ENCODE assay signal across 27 cellular contexts in the genomic region with DNA sequence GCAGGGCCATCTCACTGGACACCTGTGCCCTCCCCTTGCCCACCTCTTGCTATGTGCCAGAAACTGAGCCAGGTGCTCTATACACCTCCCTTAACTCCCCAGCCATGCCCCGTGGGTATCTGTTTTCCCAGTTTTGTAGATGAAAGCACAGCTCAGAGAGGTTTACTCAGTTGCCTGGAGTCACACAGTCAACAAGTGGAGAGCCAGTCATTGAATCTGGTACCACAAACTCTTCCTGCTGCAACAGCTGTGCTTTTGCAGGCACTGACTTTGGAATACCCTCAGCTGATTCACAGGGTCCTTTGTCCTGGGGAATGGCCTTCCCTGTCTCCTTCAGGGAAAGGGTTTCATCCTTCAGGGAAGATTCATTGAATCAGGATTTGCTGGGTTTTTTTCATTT. TPM values are rescaled to one million over a fixed set of nuclear protein-coding genes. Genes with fewer than 3 reads are reported as not detected.
"Had no signal": no experiment of that assay in that cellular context is flagged by ENCODE, and none has a peak within 500 bp of the region (broad histone marks: within the 10 kb centered on the region; RNA-seq: fewer than 3 reads in every experiment).

No MANE protein-coding gene starts in this region.

- H3K9me3 Mint-ChIP-seq: activated CD4-positive, alpha-beta T cell treated with anti-CD3 and anti-CD28 coated beads, Interleukin-2, amount 10 ng/mL, durations not matched to agents 7 days and 5 days; activated naive CD4-positive, alpha-beta T cell treated with anti-CD3 and anti-CD28 coated beads, Interleukin-2, amount 10 ng/mL, durations not matched to agents 7 days and 5 days; activated T-cell treated with anti-CD3 and anti-CD28 coated beads, Interleukin-2, amount 50 U/mL, for 24 hours; nephron; stimulated activated effector memory CD8-positive, alpha-beta T cell treated with anti-CD3 and anti-CD28 coated beads, Interleukin-12 subunit alpha, Interleukin-12 subunit beta, amount 100 ng/mL, for 72 hours had no signal

- H3K36me3 ChIP-seq: brain microvascular endothelial cell, upper lobe of left lung had no signal

- H3K4me3 Mint-ChIP-seq: activated CD8-positive, alpha-beta T cell treated with anti-CD3 and anti-CD28 coated beads, Interleukin-2, amount 10 ng/mL, durations not matched to agents 7 days and 5 days; activated T-cell treated with anti-CD3 and anti-CD28 coated beads, Interleukin-2, amount 50 U/mL, for 24 hours; nephron; stimulated activated effector memory CD8-positive, alpha-beta T cell treated with anti-CD3 and anti-CD28 coated beads, Interleukin-12 subunit alpha, Interleukin-12 subunit beta, amount 100 ng/mL, for 72 hours had no signal

- H3K4me1 ChIP-seq: foreskin keratinocyte, psoas muscle, testis, upper lobe of left lung had no signal

- H2AFZ ChIP-seq: hepatocyte had no signal

- H3K27ac Mint-ChIP-seq: activated CD4-positive, alpha-beta T cell treated with anti-CD3 and anti-CD28 coated beads, Interleukin-2, amount 10 ng/mL, durations not matched to agents 7 days and 5 days; activated CD8-positive, alpha-beta T cell treated with anti-CD3 and anti-CD28 coated beads, Interleukin-2, amount 10 ng/mL, durations not matched to agents 7 days and 5 days; activated naive CD4-positive, alpha-beta T cell treated with anti-CD3 and anti-CD28 coated beads, Interleukin-2, amount 10 ng/mL, durations not matched to agents 7 days and 5 days; activated T-cell treated with anti-CD3 and anti-CD28 coated beads, Interleukin-2, amount 50 U/mL, for 24 hours; nephron; stimulated activated effector memory CD8-positive, alpha-beta T cell treated with anti-CD3 and anti-CD28 coated beads, Interleukin-12 subunit alpha, Interleukin-12 subunit beta, amount 100 ng/mL, for 72 hours had no signal

- H3K79me2 ChIP-seq: hepatocyte had no signal

- H3K4me2 ChIP-seq: hepatocyte, smooth muscle cell had no signal

- H3K9me3 ChIP-seq: mucosa of descending colon, psoas muscle, testis, upper lobe of left lung had no signal

- H3K4me3 ChIP-seq: dorsolateral prefrontal cortex, hepatocyte, mucosa of descending colon, psoas muscle, smooth muscle cell, testis, upper lobe of left lung had no signal

- ATAC-seq: activated CD8-positive, alpha-beta T cell treated with anti-CD3 and anti-CD28 coated beads, Interleukin-2, amount 10 ng/mL, durations not matched to agents 7 days and 5 days; foreskin keratinocyte; left cardiac atrium; mucosa of descending colon; psoas muscle; right cardiac atrium; stimulated activated effector memory CD8-positive, alpha-beta T cell treated with anti-CD3 and anti-CD28 coated beads, Interleukin-12 subunit alpha, Interleukin-12 subunit beta, amount 100 ng/mL, for 72 hours had no signal

- H3K27ac ChIP-seq: brain microvascular endothelial cell, dorsolateral prefrontal cortex, epithelial cell of prostate, foreskin keratinocyte, hepatocyte, psoas muscle, testis, upper lobe of left lung had no signal

- H3K36me3 Mint-ChIP-seq: activated naive CD4-positive, alpha-beta T cell treated with anti-CD3 and anti-CD28 coated beads, Interleukin-2, amount 10 ng/mL, durations not matched to agents 7 days and 5 days; stimulated activated effector memory CD8-positive, alpha-beta T cell treated with anti-CD3 and anti-CD28 coated beads, Interleukin-12 subunit alpha, Interleukin-12 subunit beta, amount 100 ng/mL, for 72 hours had no signal

- H3K27me3 ChIP-seq: testis had no signal

- FAIRE-seq: colon, islet of Langerhans had no signal

- DNase-seq: activated T-cell treated with anti-CD3 and anti-CD28 coated beads, Interleukin-2, amount 50 U/mL, for 24 hours; aorta; brain microvascular endothelial cell; central memory CD4-positive, alpha-beta T cell; dorsolateral prefrontal cortex; foreskin keratinocyte; left cardiac atrium; mesenchymal stem cell; mucosa of descending colon; psoas muscle; right cardiac atrium; stimulated activated CD4-positive, alpha-beta T cell treated with anti-CD3 and anti-CD28 coated beads, Interleukin-4, amount 100 ng/mL, for 24 hours; T1000; testis; upper lobe of left lung had no signal

RNA-seq across cellular contexts. Expression of a gene that starts 22.1 kb away (rescaled TPM):
- total RNA-seq: activated CD4-positive, alpha-beta T cell treated with anti-CD3 and anti-CD28 coated beads, Interleukin-2, amount 10 ng/mL, durations not matched to agents 7 days and 5 days; activated CD8-positive, alpha-beta T cell treated with anti-CD3 and anti-CD28 coated beads, Interleukin-2, amount 10 ng/mL, durations not matched to agents 7 days and 5 days; aorta; fibroblast of lung; foreskin keratinocyte; hepatocyte; left cardiac atrium; mucosa of descending colon; osteocyte; right cardiac atrium; smooth muscle cell; upper lobe of left lung had no signal
- polyA plus RNA-seq: aorta, fibroblast of lung, foreskin keratinocyte, hepatocyte, right cardiac atrium, smooth muscle cell had no signal
